In genomic region chr6:73129653-73130443, GRCh38 we compare ENCODE assay signal across 8 cellular contexts.
DNase-seq lines count a peak whose midpoint lies in the region; ATAC-seq lines count a peak whose summit lies in the region.

No MANE protein-coding gene starts in this region.

- H3K27ac Mint-ChIP-seq in central memory CD8-positive, alpha-beta T cell (ENCODE audit: low read depth), result no peak overlapping the region

- DNase-seq in AG08395 (ENCODE audit: low spot score), result peak; percentile 76
- DNase-seq in NCI-H2107 treated with DMSO at 0.1 percent for 48 hours (lab: John Stamatoyannopoulos, UW; ENCODE audit: unreplicated experiment), result peak; percentile 68
- peak; percentile 70 to 78 for DNase-seq in central memory CD8-positive, alpha-beta T cell (ENCODE audit: low spot score in 2 of 2)
- peak; percentile 76 for DNase-seq in left lobe of liver (ENCODE audit: low spot score)
- DNase-seq in stimulated activated CD4-positive, alpha-beta T cell treated with anti-CD3 and anti-CD28 coated beads, Interleukin-4, amount 100 ng/mL, for 4 hours, result peak; percentile 66 to 77

- H3K4me3 Mint-ChIP-seq in central memory CD8-positive, alpha-beta T cell, result no peak overlapping the region

- ATAC-seq in GM18517 (IDR thresholded peaks at IDR 0.05; ENCODE audit: unreplicated experiment) (peak; percentile 99), HG02981 (IDR thresholded peaks at IDR 0.05; ENCODE audit: unreplicated experiment) (peak; percentile 91), left lobe of liver (peak; percentile 100)
- ATAC-seq in activated CD4-positive, CD25-positive, alpha-beta regulatory T cell treated with anti-CD3 and anti-CD28 coated beads, Interleukin-2, amount 50 U/mL, for 24 hours, result peak; percentile 79 to 80
- ATAC-seq in central memory CD8-positive, alpha-beta T cell (replicated peaks; ENCODE audit: extremely low read depth, poor library complexity, severe bottlenecking), result peak; percentile 83

- H3K4me1 Mint-ChIP-seq in central memory CD8-positive, alpha-beta T cell, result no peaks in the 10 kb centered on the region

- no peaks in the 10 kb centered on the region for H3K9me3 Mint-ChIP-seq in central memory CD8-positive, alpha-beta T cell

- H3K27me3 Mint-ChIP-seq in central memory CD8-positive, alpha-beta T cell, result no peaks in the 10 kb centered on the region

- peaks cover 3% of the 10 kb centered on the region for H3K36me3 Mint-ChIP-seq in central memory CD8-positive, alpha-beta T cell (ENCODE audit: insufficient read depth)

Comparison
In these comparisons a context has a peak if more than half of its experiments do, and no peak if none do; other contexts are left out.
1. Peak in every context shown above with its lines: DNase-seq and ATAC-seq.